ENCODE assay signal across 11 cellular contexts in genomic region chrX:17580529-17581155, GRCh38.
A peak's percentile ranks its signal among the peaks of the same experiment; 100 is the strongest.
DNase-seq lines count a peak whose midpoint lies in the region; ATAC-seq and TF ChIP-seq lines count a peak whose summit lies in the region.
"Had no signal": no experiment of that assay in that cellular context is flagged by ENCODE, and none has a peak within 500 bp of the region (broad histone marks: within the 10 kb centered on the region; RNA-seq: fewer than 3 reads in every experiment).

No MANE protein-coding gene starts in this region.

- no peak for ATAC-seq in HG03432 (IDR thresholded peaks at IDR 0.05; ENCODE audit: unreplicated experiment)
- ATAC-seq: CD8-positive, alpha-beta T cell had no signal

- H3K27me3 ChIP-seq in left ventricle myocardium inferior (ENCODE audit: low read depth), result no peaks in the 10 kb centered on the region

- no peaks in the 10 kb centered on the region for H3K9me3 ChIP-seq in left ventricle myocardium inferior (replicated peaks)

- TF ChIP-seq CTCF in astrocyte of the cerebellum (IDR thresholded peaks at IDR 0.05; ENCODE audit: low read depth, low read length, missing control alignments) (no peak), left ventricle myocardium inferior (IDR thresholded peaks at IDR 0.05; ENCODE audit: borderline replicate concordance) (no peak)

- DNase-seq in Caki2 (ENCODE audit: low read depth) (peak; percentile 76), astrocyte of the cerebellum (ENCODE audit: low read depth) (peak; percentile 16), left ventricle myocardium inferior (no peak), renal cortical epithelial cell (ENCODE audit: low read depth) (peak; percentile 98), NCI-H526 treated with DMSO at 0.1 percent for 48 hours (lab: John Stamatoyannopoulos, UW) (no peak)
- DNase-seq in activated T-cell treated with anti-CD3 and anti-CD28 coated beads, Interleukin-2, amount 50 U/mL, for 1 hour, result no peak
- DNase-seq in activated CD4-positive, CD25-positive, alpha-beta regulatory T cell (lab: John Stamatoyannopoulos, UW), result no peak
- DNase-seq: activated T-cell treated with anti-CD3 and anti-CD28 coated beads, Interleukin-2, amount 50 U/mL, for 48 hours; CD8-positive, alpha-beta T cell; Kasumi-1 had no signal

- intact Hi-C loops in left ventricle myocardium inferior (cut with micrococcal nuclease), result no loop called here

- in situ Hi-C loops in Caki2 (cut with HindIII; ENCODE audit: low pct_unique_long_range_greater_than_20kb, low sequenced_read_pairs), result no loop called here
- in situ Hi-C loops in astrocyte of the cerebellum (cut with HindIII; ENCODE audit: low sequenced_read_pairs), result no loop called here

- H3K36me3 ChIP-seq in left ventricle myocardium inferior, result no peaks in the 10 kb centered on the region

- H3K27ac ChIP-seq in left ventricle myocardium inferior (replicated peaks), result peak overlapping the region; percentile 30

- H3K4me1 ChIP-seq in left ventricle myocardium inferior, result peaks cover 14% of the 10 kb centered on the region

- H3K4me3 ChIP-seq in astrocyte of the cerebellum (ENCODE audit: low read depth, low read length), result no peak overlapping the region
- H3K4me3 ChIP-seq in left ventricle myocardium inferior, result no peak overlapping the region

Comparison
In these comparisons a context has a peak if more than half of its experiments do, and no peak if none do; other contexts are left out.
1. DNase-seq: peak in Caki2 (single experiment), astrocyte of the cerebellum (single experiment) and renal cortical epithelial cell (single experiment); none in left ventricle myocardium inferior (single experiment), activated T-cell treated with anti-CD3 and anti-CD28 coated beads, Interleukin-2, amount 50 U/mL, for 1 hour (single experiment), NCI-H526 treated with DMSO at 0.1 percent for 48 hours (single experiment) and activated CD4-positive, CD25-positive, alpha-beta regulatory T cell (0 of 4).